Comparison of ENCODE assay signal across 1 cellular context in the genomic region with DNA sequence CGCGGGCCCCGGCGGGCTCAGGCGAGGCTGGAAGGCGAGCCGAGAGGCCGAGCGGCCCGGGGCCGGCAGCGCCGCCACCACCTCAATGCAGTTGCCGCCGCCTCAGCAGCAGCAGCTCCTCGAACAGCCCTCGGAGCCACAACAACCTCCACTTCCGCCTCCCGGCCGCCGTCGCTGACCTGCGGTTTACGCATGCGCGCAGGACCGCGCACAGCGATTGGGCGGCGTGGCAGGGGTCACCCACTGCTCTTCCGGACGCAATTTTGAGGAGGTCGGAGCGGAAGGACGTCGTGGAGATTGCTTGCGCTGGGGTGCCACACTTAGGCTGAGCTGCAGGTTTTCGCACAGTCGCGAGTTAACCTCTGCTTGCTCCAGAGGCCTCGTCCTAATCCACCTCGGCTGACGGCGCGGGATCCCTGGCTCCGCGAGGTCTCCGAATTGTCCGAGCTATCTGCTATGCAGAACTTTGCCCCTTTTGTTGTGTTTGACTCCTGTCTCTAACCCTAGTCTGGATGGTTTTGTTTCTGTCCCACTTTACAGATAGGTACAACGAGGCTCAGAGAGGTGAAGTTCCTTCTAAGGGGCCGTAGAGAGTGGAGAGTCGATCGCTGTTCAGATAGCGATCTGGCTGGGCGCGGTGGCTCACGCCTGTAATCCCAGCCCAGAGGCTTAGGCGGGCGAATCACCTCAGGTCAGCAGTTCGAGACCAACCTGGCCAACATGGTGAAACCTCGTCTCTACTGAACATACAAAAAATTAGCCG.
A peak's percentile ranks its signal among the peaks of the same experiment; 100 is the strongest.
TF ChIP-seq lines count a peak whose summit lies in the region.

Gene ACAD10, plus strand, starts transcription at position 243 of the 763 bp plus-strand sequence. CDS start 6,657 bp downstream, outside the sequence.
A gene with protein sequence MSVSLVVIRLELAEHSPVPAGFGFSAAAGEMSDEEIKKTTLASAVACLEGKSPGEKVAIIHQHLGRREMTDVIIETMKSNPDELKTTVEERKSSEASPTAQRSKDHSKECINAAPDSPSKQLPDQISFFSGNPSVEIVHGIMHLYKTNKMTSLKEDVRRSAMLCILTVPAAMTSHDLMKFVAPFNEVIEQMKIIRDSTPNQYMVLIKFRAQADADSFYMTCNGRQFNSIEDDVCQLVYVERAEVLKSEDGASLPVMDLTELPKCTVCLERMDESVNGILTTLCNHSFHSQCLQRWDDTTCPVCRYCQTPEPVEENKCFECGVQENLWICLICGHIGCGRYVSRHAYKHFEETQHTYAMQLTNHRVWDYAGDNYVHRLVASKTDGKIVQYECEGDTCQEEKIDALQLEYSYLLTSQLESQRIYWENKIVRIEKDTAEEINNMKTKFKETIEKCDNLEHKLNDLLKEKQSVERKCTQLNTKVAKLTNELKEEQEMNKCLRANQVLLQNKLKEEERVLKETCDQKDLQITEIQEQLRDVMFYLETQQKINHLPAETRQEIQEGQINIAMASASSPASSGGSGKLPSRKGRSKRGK (minus strand): TSS at position 146 of the 763 bp plus-strand sequence. CDS start 164 bp downstream, outside the sequence.

TF ChIP-seq in GM23338, 12 proteins besides CTCF, POLR2A, EP300 and RAD21:
- TF ChIP-seq POLR2AphosphoS5 (IDR thresholded peaks at IDR 0.05; ENCODE audit: low read depth), result peak; percentile 97
- TF ChIP-seq ZNF462 (CRISPR knock-in tag; IDR thresholded peaks at IDR 0.05), result no peak
- TF ChIP-seq ETS1 (IDR thresholded peaks at IDR 0.05), result peak; percentile 84
